ENCODE assay signal across 15 cellular contexts in genomic region chr18:69755856-69756496, GRCh38.
"Had no signal": no experiment of that assay in that cellular context is flagged by ENCODE, and none has a peak within 500 bp of the region (broad histone marks: within the 10 kb centered on the region; RNA-seq: fewer than 3 reads in every experiment).

No MANE protein-coding gene starts in this region.

- ATAC-seq: left lobe of liver, sciatic nerve had no signal

- DNase-seq: activated B cell treated with CpG ODN at 0.5 μM for 24 hours; activated CD4-positive, alpha-beta T cell treated with anti-CD3 and anti-CD28 coated beads, Interleukin-2, amount 50 U/mL, for 4 hours; activated effector memory CD4-positive, alpha-beta T cell treated with Interleukin-2 at 50 U/mL for 16 hours; colonic mucosa; esophagus squamous epithelium; hippocampal formation; ovary; SHP77; SK-N-SH; trophoblast cell had no signal

- H3K27ac ChIP-seq: cardiac muscle cell, colonic mucosa, esophagus squamous epithelium, ovary, suprapubic skin had no signal

- H3K36me3 ChIP-seq: cardiac muscle cell, colonic mucosa, esophagus squamous epithelium, ovary, suprapubic skin had no signal

- H3K9me3 Mint-ChIP-seq: activated B cell treated with CpG ODN at 0.5 μM for 24 hours had no signal

- H3K4me3 Mint-ChIP-seq: activated B cell treated with CpG ODN at 0.5 μM for 24 hours; stimulated activated naive CD8-positive, alpha-beta T cell treated with anti-CD3 and anti-CD28 coated beads, Interleukin-15, Interleukin-2, amounts not matched to agents 100 ng/mL and 50 ng/mL, for 24 hours had no signal

- H3K4me1 Mint-ChIP-seq: activated B cell treated with CpG ODN at 0.5 μM for 24 hours had no signal

- H3K27me3 Mint-ChIP-seq: activated B cell treated with CpG ODN at 0.5 μM for 24 hours; stimulated activated naive CD8-positive, alpha-beta T cell treated with anti-CD3 and anti-CD28 coated beads, Interleukin-15, Interleukin-2, amounts not matched to agents 100 ng/mL and 50 ng/mL, for 24 hours had no signal

- H3K27ac Mint-ChIP-seq: activated B cell treated with CpG ODN at 0.5 μM for 24 hours; stimulated activated naive CD8-positive, alpha-beta T cell treated with anti-CD3 and anti-CD28 coated beads, Interleukin-15, Interleukin-2, amounts not matched to agents 100 ng/mL and 50 ng/mL, for 24 hours had no signal

- H3K27me3 ChIP-seq: cardiac muscle cell, colonic mucosa, esophagus squamous epithelium, ovary, suprapubic skin had no signal

- H3K4me3 ChIP-seq: cardiac muscle cell, colonic mucosa, esophagus squamous epithelium, ovary, suprapubic skin had no signal

- H3K9me3 ChIP-seq: colonic mucosa, esophagus squamous epithelium, ovary, SK-N-SH, suprapubic skin had no signal
